Comparison of ENCODE assay signal across 9 cellular contexts in genomic region chr6:32113386-32114352, GRCh38. TPM values are rescaled to one million over a fixed set of nuclear protein-coding genes. Genes with fewer than 3 reads are reported as not detected.
DNase-seq lines count a peak whose midpoint lies in the region; ATAC-seq and TF ChIP-seq lines count a peak whose summit lies in the region.
"Had no signal": no experiment of that assay in that cellular context is flagged by ENCODE, and none has a peak within 500 bp of the region (broad histone marks: within the 10 kb centered on the region; RNA-seq: fewer than 3 reads in every experiment).

No MANE protein-coding gene starts in this region.

- no peak overlapping the region for H4K8ac ChIP-seq in trophoblast cell (ENCODE audit: low read depth, low read length)

- H3K79me1 ChIP-seq in trophoblast cell (ENCODE audit: low read length), result no peaks in the 10 kb centered on the region

- H3K4me3 Mint-ChIP-seq in activated CD4-positive, alpha-beta memory T cell treated with anti-CD3 and anti-CD28 coated beads for 36 hours, result no peak overlapping the region
- H3K4me3 Mint-ChIP-seq in activated CD4-positive, alpha-beta T cell treated with anti-CD3 and anti-CD28 coated beads, Interleukin-2, amount 10 ng/mL, durations not matched to agents 24 days and 14 days, result no peak overlapping the region

- H3K23ac ChIP-seq in trophoblast cell (ENCODE audit: low read length), result no peak overlapping the region

- H3K9me3 ChIP-seq in GM23248 (ENCODE audit: low read depth), result no peaks in the 10 kb centered on the region
- H3K9me3 ChIP-seq in heart left ventricle, result no peaks in the 10 kb centered on the region
- H3K9me3 ChIP-seq in trophoblast cell (ENCODE audit: insufficient read depth, low read depth, low read length), result peaks cover 2% of the 10 kb centered on the region

- H2BK12ac ChIP-seq in trophoblast cell (ENCODE audit: low read length), result no peak overlapping the region

- peak in 9 of 12 donors; percentile 8 to 57 (median 37) for TF ChIP-seq CTCF in heart left ventricle (IDR thresholded peaks at IDR 0.05)

- H3K4me3 ChIP-seq in GM23248 (no peak overlapping the region), heart left ventricle (no peak overlapping the region), trophoblast cell (ENCODE audit: low read depth, low read length) (no peak overlapping the region)

- H2AFZ ChIP-seq in GM23248, result no peak overlapping the region
- H2AFZ ChIP-seq in trophoblast cell (ENCODE audit: insufficient read depth, low read length, poor library complexity), result no peak overlapping the region

- peak; percentile 45 to 77 (median 74) for ATAC-seq in heart left ventricle
- no peak for ATAC-seq in GM19455 (IDR thresholded peaks at IDR 0.05; ENCODE audit: unreplicated experiment)

- in situ Hi-C loops in GM23248 (cut with MboI), result no loop called here

- H3K4ac ChIP-seq in trophoblast cell (ENCODE audit: low read depth, low read length), result no peak overlapping the region

- DNase-seq in GM23248 (peak; percentile 98), heart left ventricle (peak; percentile 84 to 91 (median 88)), trophoblast cell (peak; percentile 40 to 54)
- DNase-seq in activated CD4-positive, alpha-beta memory T cell treated with anti-CD3 and anti-CD28 coated beads for 36 hours, result no peak
- DNase-seq in activated CD4-positive, alpha-beta T cell treated with anti-CD3 and anti-CD28 coated beads, Interleukin-2, amount 10 ng/mL, durations not matched to agents 24 days and 14 days, result no peak
- no peak for DNase-seq in central memory CD4-positive, alpha-beta T cell

- H3K9ac ChIP-seq in GM23248 (peak overlapping the region; percentile 82), trophoblast cell (ENCODE audit: low read length) (no peak overlapping the region)

- H3K4me2 ChIP-seq in GM23248 (ENCODE audit: unreplicated experiment) (peak overlapping the region; percentile 71), trophoblast cell (ENCODE audit: low read length) (no peak overlapping the region)

- no peaks in the 10 kb centered on the region; the same call in none of the 2 replicates for H3K36me3 ChIP-seq in GM23248 (ENCODE audit: low read depth)
- peaks cover 0 to 40% (median 33%) of the 10 kb centered on the region in 9 donors for H3K36me3 ChIP-seq in heart left ventricle
- peaks cover 34% of the 10 kb centered on the region in 2 experiments for H3K36me3 ChIP-seq in trophoblast cell (ENCODE audit: control insufficient read depth in 1 of 2, insufficient read depth in 2 of 2, low read length in 2 of 2)

- H3F3A ChIP-seq in GM23248 (ENCODE audit: insufficient read depth), result peaks cover 16% of the 10 kb centered on the region

- POLR2A ChIA-PET in activated CD4-positive, alpha-beta memory T cell treated with anti-CD3 and anti-CD28 coated beads for 36 hours (lab: Charles Lee), result no interaction called here

- intact Hi-C loops in heart left ventricle (cut with DNase I), result loop anchor here in 4 of 10 donors (2.0 to 10.0 kb wide), 4 partner anchors 67 to 301 kb away; no protein-coding TSS in a partner anchor
- intact Hi-C loops in activated CD4-positive, alpha-beta memory T cell treated with anti-CD3 and anti-CD28 coated beads for 36 hours (cut with micrococcal nuclease), result no loop called here
- intact Hi-C loops in activated CD4-positive, alpha-beta T cell treated with anti-CD3 and anti-CD28 coated beads, Interleukin-2, amount 10 ng/mL, durations not matched to agents 24 days and 14 days (cut with micrococcal nuclease), result no loop called here

- H3K4me1 ChIP-seq in GM23248 (ENCODE audit: insufficient read depth) (peaks cover 45% of the 10 kb centered on the region), heart left ventricle (peaks cover 7 to 65% (median 52%) of the 10 kb centered on the region in 12 donors), trophoblast cell (ENCODE audit: control insufficient read depth in 1 of 2, insufficient read depth in 2 of 2, low read length in 2 of 2) (peaks cover 4 to 7% of the 10 kb centered on the region in 2 experiments)

- peak overlapping the region; percentile 98 for H3K27ac ChIP-seq in GM23248
- peak overlapping the region; percentile 71 for H3K27ac ChIP-seq in adipose tissue (ENCODE audit: low read depth, low read length)
- peak overlapping the region; percentile 37 to 95 (median 88) for H3K27ac ChIP-seq in heart left ventricle
- H3K27ac ChIP-seq in trophoblast cell (ENCODE audit: low read depth, low read length), result no peak overlapping the region
- H3K27ac ChIP-seq: HL-60 had no signal

- no peak overlapping the region for H3K14ac ChIP-seq in trophoblast cell (ENCODE audit: low read length)

- H3K18ac ChIP-seq in trophoblast cell (ENCODE audit: low read length), result no peak overlapping the region

- H4K91ac ChIP-seq in trophoblast cell (ENCODE audit: low read depth, low read length), result no peak overlapping the region

- peaks cover 27% of the 10 kb centered on the region for H3K36me3 Mint-ChIP-seq in activated CD4-positive, alpha-beta memory T cell treated with anti-CD3 and anti-CD28 coated beads for 36 hours
- H3K36me3 Mint-ChIP-seq in activated CD4-positive, alpha-beta T cell treated with anti-CD3 and anti-CD28 coated beads, Interleukin-2, amount 10 ng/mL, durations not matched to agents 24 days and 14 days (ENCODE audit: low read depth), result peaks cover 33% of the 10 kb centered on the region

- no peaks in the 10 kb centered on the region for H4K20me1 ChIP-seq in GM23248 (ENCODE audit: insufficient read depth)

- TF ChIP-seq POLR2A in heart left ventricle (IDR thresholded peaks at IDR 0.05), result no peak

- H3K79me2 ChIP-seq in GM23248 (ENCODE audit: insufficient read depth) (no peaks in the 10 kb centered on the region), trophoblast cell (ENCODE audit: control insufficient read depth, insufficient read depth, low read length, poor library complexity) (no peaks in the 10 kb centered on the region)

- H3K27me3 Mint-ChIP-seq in activated CD4-positive, alpha-beta memory T cell treated with anti-CD3 and anti-CD28 coated beads for 36 hours, result peaks cover 4% of the 10 kb centered on the region
- peaks cover 7% of the 10 kb centered on the region for H3K27me3 Mint-ChIP-seq in activated CD4-positive, alpha-beta T cell treated with anti-CD3 and anti-CD28 coated beads, Interleukin-2, amount 10 ng/mL, durations not matched to agents 24 days and 14 days

- H2BK5ac ChIP-seq in trophoblast cell (ENCODE audit: low read depth, low read length, poor library complexity), result no peak overlapping the region

- H3K4me1 Mint-ChIP-seq in activated CD4-positive, alpha-beta memory T cell treated with anti-CD3 and anti-CD28 coated beads for 36 hours (ENCODE audit: low read depth), result peaks cover 12% of the 10 kb centered on the region
- no peaks in the 10 kb centered on the region for H3K4me1 Mint-ChIP-seq in activated CD4-positive, alpha-beta T cell treated with anti-CD3 and anti-CD28 coated beads, Interleukin-2, amount 10 ng/mL, durations not matched to agents 24 days and 14 days

- no peak overlapping the region for H4K12ac ChIP-seq in trophoblast cell (ENCODE audit: low read depth, low read length)

- WGBS in GM23248 (ENCODE audit: low coverage in 1 of 2, low lambda C conversion rate in 2 of 2, missing lambda C conversion rate in 2 of 2), 2 experiments, result 51 to 54% methylated on average over 9 of the region's 9 CpGs
- 67 to 68% (median 68%) methylated on average over 9 of the region's 9 CpGs for WGBS in adipose tissue, 3 donors
- 47 to 59% (median 53%) methylated on average over 9 of the region's 9 CpGs for WGBS in heart left ventricle, 4 donors
- WGBS in trophoblast cell (ENCODE audit: extremely low coverage, insufficient coverage, insufficient read length), result no CpG with 5 or more reads among the region's 9 CpGs

- H2AK5ac ChIP-seq in trophoblast cell (ENCODE audit: low read length), result no peak overlapping the region

- CTCF ChIA-PET in activated CD4-positive, alpha-beta memory T cell treated with anti-CD3 and anti-CD28 coated beads for 36 hours (lab: Charles Lee), result no interaction called here

- H3K27me3 ChIP-seq in GM23248 (replicated peaks; ENCODE audit: insufficient read depth), result no peaks in the 10 kb centered on the region
- H3K27me3 ChIP-seq in heart left ventricle, result peaks cover 0 to 3% (median 0%) of the 10 kb centered on the region in 9 donors
- no peaks in the 10 kb centered on the region for H3K27me3 ChIP-seq in trophoblast cell (ENCODE audit: insufficient read depth, low read length)

- H2BK120ac ChIP-seq in trophoblast cell (ENCODE audit: insufficient read depth, low read length, poor library complexity), result no peak overlapping the region

- no peak overlapping the region for H3K27ac Mint-ChIP-seq in activated CD4-positive, alpha-beta memory T cell treated with anti-CD3 and anti-CD28 coated beads for 36 hours
- no peak overlapping the region for H3K27ac Mint-ChIP-seq in activated CD4-positive, alpha-beta T cell treated with anti-CD3 and anti-CD28 coated beads, Interleukin-2, amount 10 ng/mL, durations not matched to agents 24 days and 14 days

- H3K9me2 ChIP-seq in GM23248 (ENCODE audit: insufficient read depth), result no peaks in the 10 kb centered on the region

- H3K9me3 Mint-ChIP-seq in activated CD4-positive, alpha-beta memory T cell treated with anti-CD3 and anti-CD28 coated beads for 36 hours, result no peaks in the 10 kb centered on the region
- no peaks in the 10 kb centered on the region for H3K9me3 Mint-ChIP-seq in activated CD4-positive, alpha-beta T cell treated with anti-CD3 and anti-CD28 coated beads, Interleukin-2, amount 10 ng/mL, durations not matched to agents 24 days and 14 days

RNA-seq across cellular contexts. Expression of gene TNXB, which starts 4.5 kb away (rescaled TPM):
- 23.5 and 23.8 TPM in 2 replicates for total RNA-seq in GM23248 (2014; rRNA removed; shearing (Covaris generic))
- polyA plus RNA-seq in GM23248 (2016; fragmentation: Nextera tagmentation; extraction: Ambion mirVana) (5.2 TPM in 2 replicates), adipose tissue (10 to 100 TPM in 2 of 3 donors, 1 to 10 TPM in 1; 5.3 to 65.0 (median 47.4) TPM), heart left ventricle (10 to 100 TPM; 23.8 to 47.9 TPM)
- total RNA-seq in heart left ventricle, result 100 to 1,000 TPM in 3 of 9 donors, 10 to 100 TPM in 6; 17.8 to 234 (median 56.9) TPM
- polyA plus RNA-seq in trophoblast cell (2013), result 2.3 and 2.4 TPM in 2 replicates
- 1 to 10 TPM; 5.2 to 5.8 TPM for total RNA-seq in activated CD4-positive, alpha-beta memory T cell treated with anti-CD3 and anti-CD28 coated beads for 36 hours
- total RNA-seq in activated CD4-positive, alpha-beta T cell treated with anti-CD3 and anti-CD28 coated beads, Interleukin-2, amount 10 ng/mL, durations not matched to agents 24 days and 14 days, result 3.3 and 4.6 TPM in 2 replicates

RNA-seq across cellular contexts. Expression of gene ATF6B, which starts 14.4 kb away (rescaled TPM):
- total RNA-seq in GM23248 (2014; rRNA removed; shearing (Covaris generic)), result 33.3 and 37.3 TPM in 2 replicates
- polyA plus RNA-seq in GM23248 (2016; fragmentation: Nextera tagmentation; extraction: Ambion mirVana), result 51.7 and 54.1 TPM in 2 replicates
- 10 to 100 TPM; 36.8 to 53.4 (median 38.2) TPM for polyA plus RNA-seq in adipose tissue
- 10 to 100 TPM; 11.1 to 56.8 (median 28.7) TPM for total RNA-seq in heart left ventricle
- polyA plus RNA-seq in heart left ventricle, result 10 to 100 TPM; 26.8 to 28.8 TPM
- 52.6 and 54.2 TPM in 2 replicates for polyA plus RNA-seq in trophoblast cell (2013)
- total RNA-seq in activated CD4-positive, alpha-beta memory T cell treated with anti-CD3 and anti-CD28 coated beads for 36 hours, result 10 to 100 TPM; 67.4 to 80.9 TPM
- 72.9 and 81.0 TPM in 2 replicates for total RNA-seq in activated CD4-positive, alpha-beta T cell treated with anti-CD3 and anti-CD28 coated beads, Interleukin-2, amount 10 ng/mL, durations not matched to agents 24 days and 14 days

RNA-seq across cellular contexts. Expression of gene FKBPL, which starts 16.4 kb away (rescaled TPM):
- total RNA-seq in GM23248 (2014; rRNA removed; shearing (Covaris generic)), result 2.9 and 5.3 TPM in 2 replicates
- polyA plus RNA-seq in GM23248 (2016; fragmentation: Nextera tagmentation; extraction: Ambion mirVana) (6.2 and 6.9 TPM in 2 replicates), adipose tissue (1 to 10 TPM; 3.3 to 5.0 (median 4.3) TPM), heart left ventricle (1 to 10 TPM; 2.9 to 9.3 TPM)
- total RNA-seq in heart left ventricle, result 1 to 10 TPM; 1.3 to 3.7 (median 2.9) TPM
- polyA plus RNA-seq in trophoblast cell (2013), result 9.9 and 10.1 TPM in 2 replicates
- 1 to 10 TPM; 7.0 to 7.8 TPM for total RNA-seq in activated CD4-positive, alpha-beta memory T cell treated with anti-CD3 and anti-CD28 coated beads for 36 hours
- total RNA-seq in activated CD4-positive, alpha-beta T cell treated with anti-CD3 and anti-CD28 coated beads, Interleukin-2, amount 10 ng/mL, durations not matched to agents 24 days and 14 days, result 6.2 and 6.9 TPM in 2 replicates

RNA-seq across cellular contexts. Expression of gene PRRT1, which starts 38.1 kb away (rescaled TPM):
- total RNA-seq in GM23248 (2014; rRNA removed; shearing (Covaris generic)), result 1.2 TPM in 1 of 2 replicates, not detected in the other
- polyA plus RNA-seq in GM23248 (2016; fragmentation: Nextera tagmentation; extraction: Ambion mirVana) (2.1 and 2.2 TPM in 2 replicates), adipose tissue (1 to 10 TPM in 2 of 3 donors, under 1 TPM in 1; 0.70 to 5.6 (median 1.4) TPM), heart left ventricle (under 1 TPM; 0.82 to 0.95 TPM)
- total RNA-seq in heart left ventricle, result 1 to 10 TPM in 1 of 9 donors, under 1 TPM in 8; 0.28 to 1.1 (median 0.61) TPM
- polyA plus RNA-seq in trophoblast cell (2013), result 1.1 and 1.2 TPM in 2 replicates
- total RNA-seq in activated CD4-positive, alpha-beta memory T cell treated with anti-CD3 and anti-CD28 coated beads for 36 hours, result under 1 TPM; 0.33 to 0.36 TPM
- total RNA-seq in activated CD4-positive, alpha-beta T cell treated with anti-CD3 and anti-CD28 coated beads, Interleukin-2, amount 10 ng/mL, durations not matched to agents 24 days and 14 days, result 0.24 and 0.35 TPM in 2 replicates

RNA-seq across cellular contexts. Expression of gene PPT2, which starts 40.3 kb away (rescaled TPM):
- 12.8 and 16.2 TPM in 2 replicates for total RNA-seq in GM23248 (2014; rRNA removed; shearing (Covaris generic))
- polyA plus RNA-seq in GM23248 (2016; fragmentation: Nextera tagmentation; extraction: Ambion mirVana) (10.3 and 14.3 TPM in 2 replicates), adipose tissue (10 to 100 TPM in 2 of 3 donors, 1 to 10 TPM in 1; 6.3 to 18.5 (median 13.2) TPM), heart left ventricle (10 to 100 TPM; 13.1 to 21.6 TPM)
- total RNA-seq in heart left ventricle, result 10 to 100 TPM; 17.1 to 34.0 (median 22.7) TPM
- 39.7 and 44.5 TPM in 2 replicates for polyA plus RNA-seq in trophoblast cell (2013)
- 1 to 10 TPM; 9.5 to 9.9 TPM for total RNA-seq in activated CD4-positive, alpha-beta memory T cell treated with anti-CD3 and anti-CD28 coated beads for 36 hours
- 11.3 and 12.7 TPM in 2 replicates for total RNA-seq in activated CD4-positive, alpha-beta T cell treated with anti-CD3 and anti-CD28 coated beads, Interleukin-2, amount 10 ng/mL, durations not matched to agents 24 days and 14 days

Comparison
In these comparisons a context has a peak if more than half of its experiments do, and no peak if none do; other contexts are left out.
1. DNase-seq: peak in GM23248 (single experiment), heart left ventricle (5 of 5) and trophoblast cell (2 of 2); none in activated CD4-positive, alpha-beta memory T cell treated with anti-CD3 and anti-CD28 coated beads for 36 hours (single experiment), activated CD4-positive, alpha-beta T cell treated with anti-CD3 and anti-CD28 coated beads, Interleukin-2, amount 10 ng/mL, durations not matched to agents 24 days and 14 days (single experiment) and central memory CD4-positive, alpha-beta T cell (single experiment).